1 cellular context compared by ENCODE assay signal in the genomic region with DNA sequence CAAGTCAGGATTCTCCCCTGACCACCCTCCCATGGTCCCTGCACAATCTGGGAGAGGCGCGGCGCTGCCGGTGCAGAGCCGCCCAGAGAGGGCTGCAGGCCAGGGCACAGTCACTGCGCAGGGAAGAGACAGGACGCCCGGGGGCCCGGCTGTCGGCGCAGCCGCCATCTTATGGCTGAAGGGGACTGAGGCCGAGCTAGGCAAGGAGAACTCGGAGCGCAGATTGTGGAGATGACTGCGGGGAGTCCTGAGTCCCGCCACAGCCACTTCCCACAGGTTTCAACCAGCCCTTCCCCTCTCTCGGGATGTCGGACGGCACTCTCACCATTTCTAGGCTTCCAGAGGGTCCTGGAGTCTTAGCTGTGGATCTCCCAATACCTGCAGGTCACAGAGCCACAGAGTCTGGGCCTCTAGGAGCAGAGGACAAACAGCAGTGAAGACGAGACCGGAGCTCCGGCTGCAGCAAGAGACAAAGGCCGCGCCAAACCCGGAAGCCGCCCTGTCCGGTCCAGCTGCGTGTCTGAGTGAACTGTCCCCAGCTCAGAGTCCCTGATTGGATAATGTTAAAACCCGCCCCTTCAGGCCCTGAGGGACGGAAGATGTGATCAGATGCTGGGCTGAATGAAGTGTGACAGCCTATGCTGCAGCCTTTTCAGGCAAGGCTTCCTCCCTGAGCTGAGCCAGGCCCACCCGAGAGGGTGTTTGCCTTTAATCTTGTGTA.
TF ChIP-seq lines count a peak whose summit lies in the region.

TSS of gene ZNF708 (minus strand) at position 526 of the 721 bp plus-strand sequence. CDS start at position 328, 198 bp downstream.

TF ChIP-seq in GM12878, 131 proteins besides CTCF, POLR2A, EP300 and RAD21 (continued from another document):
- peak; percentile 29; the same call in 1 of the 2 replicates for TF ChIP-seq CREM (IDR thresholded peaks at IDR 0.05; ENCODE audit: low read depth)
- no peak for TF ChIP-seq CHD1 (IDR thresholded peaks at IDR 0.05; ENCODE audit: low read depth, low read length)
- peak; percentile 50; the same call in 1 of the 2 replicates for TF ChIP-seq SMAD5 (IDR thresholded peaks at IDR 0.05; ENCODE audit: low read depth)
- TF ChIP-seq SMAD1 (IDR thresholded peaks at IDR 0.05; ENCODE audit: low read depth, partially characterized antibody): peak; percentile 54
- no peak for TF ChIP-seq ZSCAN29 (IDR thresholded peaks at IDR 0.05)
- peak; percentile 69; the same call in 1 of the 2 replicates for TF ChIP-seq POLR2AphosphoS2 (IDR thresholded peaks at IDR 0.05; ENCODE audit: low read depth, low read length)
- TF ChIP-seq KLF5 (IDR thresholded peaks at IDR 0.05; ENCODE audit: partially characterized antibody): peak; percentile 31
- peak; percentile 98 for TF ChIP-seq POLR2AphosphoS5 (IDR thresholded peaks at IDR 0.05; ENCODE audit: low read length)
TF ChIP-seq in GM12878: peak in this region for 33.
